In the genomic region with DNA sequence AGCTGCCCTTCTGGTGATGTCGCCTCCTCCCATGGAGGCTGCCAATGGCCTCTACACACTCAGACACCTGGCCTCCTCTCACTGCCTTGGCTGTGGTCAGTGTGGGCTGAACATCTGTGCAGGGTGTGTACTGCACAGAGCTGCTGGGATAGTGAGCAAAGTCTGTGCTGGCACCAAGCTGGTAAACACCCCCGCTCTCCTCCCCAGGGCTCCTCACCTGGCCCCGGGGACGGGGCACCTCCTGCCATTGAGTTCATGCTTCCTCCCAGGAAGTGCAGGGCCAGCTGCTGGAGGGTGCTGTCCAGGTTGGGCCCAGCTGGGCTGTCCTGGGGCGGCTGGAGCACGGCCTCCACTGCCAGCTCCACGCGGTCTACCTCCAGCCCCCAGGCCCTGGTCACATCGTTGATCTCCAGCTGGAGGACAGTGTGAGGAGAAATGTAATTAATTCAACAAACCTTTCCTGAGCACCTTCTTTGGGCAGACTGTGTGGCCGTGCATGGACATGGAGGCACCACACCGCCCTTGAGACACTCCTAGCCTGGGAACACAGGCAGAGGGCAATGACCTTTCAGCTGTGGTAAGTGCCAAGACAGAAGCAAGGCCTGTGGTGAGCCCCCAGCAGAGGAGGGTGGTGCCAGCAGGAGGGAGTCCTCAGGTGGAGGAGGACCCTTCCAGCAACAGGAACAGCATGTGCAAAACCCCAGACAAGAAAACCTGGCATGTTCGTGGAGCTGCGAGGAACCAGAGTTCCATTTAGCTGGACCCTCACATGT, we compare ENCODE assay signal across 10 cellular contexts. TPM values are rescaled to one million over a fixed set of nuclear protein-coding genes. Genes with fewer than 3 reads are reported as not detected.
DNase-seq lines count a peak whose midpoint lies in the region; ATAC-seq, FAIRE-seq and TF ChIP-seq lines count a peak whose summit lies in the region.
"Had no signal": no experiment of that assay in that cellular context is flagged by ENCODE, and none has a peak within 500 bp of the region (broad histone marks: within the 10 kb centered on the region; RNA-seq: fewer than 3 reads in every experiment).

No MANE protein-coding gene starts in this region.

- H3K9me3 ChIP-seq in AG04450 (ENCODE audit: control insufficient read depth, insufficient read depth, low read length) (no peaks in the 10 kb centered on the region), IMR-90 (ENCODE audit: control insufficient read depth, insufficient read depth, low read length) (no peaks in the 10 kb centered on the region), HepG2 (ENCODE audit: low read length) (no peaks in the 10 kb centered on the region)

- intact Hi-C loops in IMR-90 (cut with micrococcal nuclease) (no loop called here), HepG2 (cut with micrococcal nuclease; ENCODE audit: unreplicated experiment) (no loop called here)

- H3K18ac ChIP-seq in IMR-90 (ENCODE audit: low read depth, low read length), result no peak overlapping the region

- FAIRE-seq in HepG2 (lab: Jason Lieb, UNC), result no peak

- H2AFZ ChIP-seq in IMR-90 (replicated peaks; ENCODE audit: low read length, poor library complexity) (no peak overlapping the region), HepG2 (ENCODE audit: low read length) (no peak overlapping the region)

- no peak overlapping the region for H3K56ac ChIP-seq in IMR-90 (ENCODE audit: extremely low read depth, insufficient read depth, low read length)

- no peak overlapping the region for H4K8ac ChIP-seq in IMR-90 (ENCODE audit: low read depth in 2 of 2, low read length in 2 of 2)

- H2AK9ac ChIP-seq in IMR-90 (replicated peaks; ENCODE audit: low read depth, low read length, poor library complexity), result peak overlapping the region; percentile 84

- 0 out of 2 replicates have a peak overlapping the region, but pooled peaks have one; percentile 83 for H2BK120ac ChIP-seq in IMR-90 (ENCODE audit: low read depth, low read length)

- H4K91ac ChIP-seq in IMR-90 (ENCODE audit: insufficient read depth, low read depth, low read length), result peak overlapping the region; percentile 11; the same call in 1 of the 2 replicates

- no peak overlapping the region; the same call in 1 of the 2 replicates for H3K4ac ChIP-seq in IMR-90 (ENCODE audit: low read depth, low read length)

- ATAC-seq in IMR-90 (ENCODE audit: low read depth) (no peak), HepG2 (no peak), GM21786 (IDR thresholded peaks at IDR 0.05; ENCODE audit: unreplicated experiment) (no peak), HG03342 (IDR thresholded peaks at IDR 0.05; ENCODE audit: unreplicated experiment) (no peak)

- BruUV-seq in IMR-90 (replicated peaks; lab: Mats Ljungman, UMichigan) (no TSS peak), HepG2 (replicated peaks; lab: Mats Ljungman, UMichigan) (no TSS peak)

- 79% methylated on average over 2 of the region's 13 CpGs; no CpG with 5 or more reads in 1 of the 2 experiments for WGBS in IMR-90 (ENCODE audit: extremely low coverage in 2 of 2, insufficient read length in 1 of 2), 2 experiments
- 76% methylated on average over 5 of the region's 13 CpGs for WGBS in HepG2 (ENCODE audit: low lambda C conversion rate)

- H4K5ac ChIP-seq in IMR-90 (ENCODE audit: low read depth, low read length), result no peak overlapping the region

- peak overlapping the region; percentile 43 for H2AK5ac ChIP-seq in IMR-90 (ENCODE audit: low read depth, low read length)

- H3K4me2 ChIP-seq in IMR-90 (ENCODE audit: low read depth, low read length) (no peak overlapping the region), HepG2 (ENCODE audit: low read depth, low read length) (no peak overlapping the region)

- no peak for TF ChIP-seq POLR2A in IMR-90 (IDR thresholded peaks at IDR 0.05; ENCODE audit: low read depth, low read length)
- no peak for TF ChIP-seq POLR2A in HepG2 (IDR thresholded peaks at IDR 0.05; ENCODE audit: insufficient read depth in 1 of 2, low read depth in 2 of 2, low read length in 2 of 2)

- peak overlapping the region; percentile 23; the same call in 1 of the 3 replicates for H2BK15ac ChIP-seq in IMR-90 (ENCODE audit: low read depth, low read length)

- H3K4me1 ChIP-seq in IMR-90 (ENCODE audit: control insufficient read depth, insufficient read depth, low read length) (peaks cover 52% of the 10 kb centered on the region), HepG2 (ENCODE audit: insufficient read depth, low read length) (no peaks in the 10 kb centered on the region)

- no peak overlapping the region for H3K23ac ChIP-seq in IMR-90 (ENCODE audit: low read depth, low read length)

- in situ Hi-C loops in IMR-90 (cut with MboI; ENCODE audit: low sequenced_read_pairs) (no loop called here), astrocyte of the spinal cord (cut with HindIII; ENCODE audit: low sequenced_read_pairs) (no loop called here), HepG2 (cut with HindIII; ENCODE audit: extremely low pct_ligation_motif_present, low pct_unique_long_range_greater_than_20kb) (no loop called here)

- H3K36me3 ChIP-seq in IMR-90 (ENCODE audit: control insufficient read depth, insufficient read depth, low read length) (no peaks in the 10 kb centered on the region), HepG2 (replicated peaks in 1 of 2; ENCODE audit: control insufficient read depth in 1 of 2, insufficient read depth in 2 of 2, low read length in 2 of 2) (no peaks in the 10 kb centered on the region; a peak in 1 of 5 replicates)
- H3K36me3 ChIP-seq: cardiac muscle cell had no signal

- H3K4me3 ChIP-seq in AG04450 (ENCODE audit: low read depth, low read length), result no peak overlapping the region
- H3K4me3 ChIP-seq in IMR-90 (ENCODE audit: insufficient read depth, low read depth, low read length), result no peak overlapping the region
- H3K4me3 ChIP-seq in astrocyte of the spinal cord (ENCODE audit: low read depth, low read length), result no peak overlapping the region
- H3K4me3 ChIP-seq in HepG2 (replicated peaks in 1 of 3; ENCODE audit: insufficient read depth in 1 of 3, low read depth in 2 of 3, low read length in 3 of 3), result no peak overlapping the region
- H3K4me3 ChIP-seq: cardiac muscle cell had no signal

- H3K27me3 ChIP-seq in AG04450 (ENCODE audit: control insufficient read depth, insufficient read depth, low read length), result no peaks in the 10 kb centered on the region
- H3K27me3 ChIP-seq in IMR-90 (ENCODE audit: control insufficient read depth, insufficient read depth, low read length), result no peaks in the 10 kb centered on the region
- no peaks in the 10 kb centered on the region; a peak in 1 of 5 replicates for H3K27me3 ChIP-seq in HepG2 (ENCODE audit: control insufficient read depth in 1 of 2, insufficient read depth in 2 of 2, low read length in 2 of 2)
- H3K27me3 ChIP-seq: cardiac muscle cell had no signal

- H3K9me1 ChIP-seq in IMR-90 (ENCODE audit: insufficient read depth, low read length), result peaks cover 46% of the 10 kb centered on the region

- H3K27ac ChIP-seq in AG04450 (ENCODE audit: low read depth, low read length) (peak overlapping the region; percentile 31), IMR-90 (ENCODE audit: insufficient read depth, low read length) (no peak overlapping the region), HepG2 (ENCODE audit: extremely low read length, insufficient read depth, low read length) (no peak overlapping the region)
- H3K27ac ChIP-seq: cardiac muscle cell had no signal

- dilution Hi-C loops in IMR-90 (cut with HindIII; ENCODE audit: low sequenced_read_pairs, unreplicated experiment), result no loop called here

- H3K14ac ChIP-seq in IMR-90 (replicated peaks; ENCODE audit: low read depth, low read length), result no peak overlapping the region

- H3K79me2 ChIP-seq in HepG2 (ENCODE audit: insufficient read depth, low read length), result no peaks in the 10 kb centered on the region

- H4K20me1 ChIP-seq in IMR-90 (ENCODE audit: insufficient read depth, low read length) (no peaks in the 10 kb centered on the region), HepG2 (ENCODE audit: insufficient read depth, low read length) (no peaks in the 10 kb centered on the region)

- TF ChIP-seq CTCF in AG04450 (IDR thresholded peaks at IDR 0.05; ENCODE audit: low read depth, low read length), result no peak
- no peak for TF ChIP-seq CTCF in IMR-90 (conservative IDR thresholded peaks at IDR 0.05; ENCODE audit: low read depth, low read length)
- TF ChIP-seq CTCF in astrocyte of the spinal cord (IDR thresholded peaks at IDR 0.05; ENCODE audit: low read depth, low read length), result no peak
- TF ChIP-seq CTCF in HepG2 (CRISPR knock-in tag; IDR thresholded peaks at IDR 0.05), result no peak

- H3K9ac ChIP-seq in IMR-90 (ENCODE audit: low read depth, low read length), result no peak overlapping the region
- no peak overlapping the region for H3K9ac ChIP-seq in HepG2 (ENCODE audit: insufficient read depth, low read depth, low read length)

- TF ChIP-seq EP300 in HepG2 (IDR thresholded peaks at IDR 0.05; ENCODE audit: low read depth in 2 of 2, low read length in 2 of 2), result no peak
- no peak for TF ChIP-seq EP300 in HepG2 (CRISPR knock-in tag; IDR thresholded peaks at IDR 0.05; ENCODE audit: borderline replicate concordance)

- CTCF ChIA-PET in AG04450 (lab: Charles Lee) (interaction anchor here (0.9 to 6.5 kb wide), 4 partner anchors 9 to 52 kb away, joined by 3 to 32 read pairs (median 5); a partner anchor contains a TSS), IMR-90 (lab: Yijun Ruan, JAX) (interaction anchor here (0.7 kb wide), 1 partner anchor 9 kb away, joined by 3 read pairs; a partner anchor contains a TSS), HepG2 (lab: Yijun Ruan, JAX; ENCODE audit: low intra/inter-chr PET ratio, low total read pairs) (no interaction called here)

- H3K79me1 ChIP-seq in IMR-90 (ENCODE audit: low read depth in 1 of 2, low read length in 2 of 2), result peaks cover 0 to 31% of the 10 kb centered on the region in 2 experiments; a peak in 2 of 4 replicates

- POLR2A ChIA-PET in AG04450 (lab: Yijun Ruan, JAX), result interaction anchor here (0.6 to 1.2 kb wide), 2 partner anchors 9 to 64 kb away, joined by 3 read pairs; a partner anchor contains a TSS
- POLR2A ChIA-PET in IMR-90 (lab: Charles Lee; ENCODE audit: unreplicated experiment), result no interaction called here
- POLR2A ChIA-PET in HepG2 (lab: Yijun Ruan, JAX), result no interaction called here

- H2BK20ac ChIP-seq in IMR-90 (ENCODE audit: low read depth, low read length), result 0 out of 2 replicates have a peak overlapping the region, but pooled peaks have one; percentile 19

- TF ChIP-seq RAD21 in IMR-90 (IDR thresholded peaks at IDR 0.05; ENCODE audit: low read length), result no peak
- no peak for TF ChIP-seq RAD21 in HepG2 (CRISPR knock-in tag; IDR thresholded peaks at IDR 0.05)

- H2BK5ac ChIP-seq in IMR-90 (ENCODE audit: low read depth, low read length, poor library complexity, severe bottlenecking), result peak overlapping the region; percentile 25

- DNase-seq in AG04450 (ENCODE audit: low read depth, low spot score), result peak; percentile 55
- peak; percentile 83 for DNase-seq in IMR-90
- DNase-seq in astrocyte of the spinal cord (ENCODE audit: low read depth, low spot score), result peak; percentile 75
- peak; percentile 86 for DNase-seq in myocyte (ENCODE audit: low read depth)
- no peak for DNase-seq in HepG2 (ENCODE audit: low spot score)
- DNase-seq in activated CD8-positive, alpha-beta memory T cell treated with anti-CD3 and anti-CD28 coated beads, Interleukin-2, amount 50 U/mL, for 4 hours, result no peak
- DNase-seq: glutamatergic neuron had no signal

RNA-seq across cellular contexts. Expression of a gene that starts 6.8 kb away (rescaled TPM):
- polyA plus RNA-seq in AG04450 (2011; rRNA removed), result 7.3 and 10.0 TPM in 2 replicates
- polyA minus RNA-seq in AG04450 (2011; rRNA and poly(A)+ RNA removed), result 5.0 and 6.3 TPM in 2 replicates
- total RNA-seq in IMR-90 (2012; rRNA removed), result 11.8 and 12.5 TPM in 2 replicates
- 21.2 and 25.0 TPM in 2 replicates for polyA plus RNA-seq in IMR-90 (2012; rRNA removed)
- 15.0 and 22.2 TPM in 2 replicates for polyA plus RNA-seq in IMR-90 (2012; cell fraction: cytosol; rRNA removed)
- 13.0 and 29.7 TPM in 2 replicates for polyA plus RNA-seq in IMR-90 (2012; cell fraction: nucleus; rRNA removed; ENCODE audit: low replicate concordance)
- 32.2 and 35.1 TPM in 2 replicates for total RNA-seq in myocyte
- polyA plus RNA-seq in myocyte (2012), result 52.1 TPM
- 2.7 and 3.7 TPM in 2 replicates for total RNA-seq in HepG2 (2016; rRNA removed; fragmentation: Illumina TruSeq; extraction: Trizol)
- total RNA-seq in HepG2 (2016; cell fraction: cytosol; rRNA removed; fragmentation: Illumina TruSeq; extraction: Trizol; ENCODE audit: low read depth), result 1.0 and 1.5 TPM in 2 replicates
- total RNA-seq in HepG2 (2016; cell fraction: insoluble cytoplasmic fraction; rRNA removed; fragmentation: Illumina TruSeq; extraction: Trizol), result 2.2 and 4.1 TPM in 2 replicates
- total RNA-seq in HepG2 (2016; cell fraction: membrane; rRNA removed; fragmentation: Illumina TruSeq; extraction: Trizol), result 2.5 TPM in 2 replicates
- total RNA-seq in HepG2 (2016; cell fraction: nucleus; rRNA removed; fragmentation: Illumina TruSeq; extraction: Trizol), result 2.7 and 3.7 TPM in 2 replicates
- polyA plus RNA-seq in HepG2 (2011; rRNA removed), result 3.5 TPM in 2 replicates
- 2.4 and 3.4 TPM in 2 replicates for polyA plus RNA-seq in HepG2 (2011; cell fraction: cytosol; rRNA removed)
- 4.3 and 5.5 TPM in 2 replicates for polyA plus RNA-seq in HepG2 (2011; cell fraction: nucleus; rRNA removed)
- 1.7 and 2.1 TPM in 2 replicates for polyA plus RNA-seq in HepG2 (2012)
- polyA plus RNA-seq in HepG2 (2016; cell fraction: cytosol; fragmentation: Illumina TruSeq; extraction: Trizol; ENCODE audit: low read depth), result 0.77 and 1.3 TPM in 2 replicates
- 1.5 and 1.6 TPM in 2 replicates for polyA plus RNA-seq in HepG2 (2016; cell fraction: insoluble cytoplasmic fraction; fragmentation: Illumina TruSeq; extraction: Trizol; ENCODE audit: low read depth)
- polyA plus RNA-seq in HepG2 (2016; cell fraction: membrane; fragmentation: Illumina TruSeq; extraction: Trizol; ENCODE audit: low read depth), result 1.4 and 1.5 TPM in 2 replicates
- 5.6 and 5.8 TPM in 2 replicates for polyA plus RNA-seq in HepG2 (2016; cell fraction: nucleus; fragmentation: Illumina TruSeq; extraction: Trizol; ENCODE audit: insufficient read depth, low read depth)
- polyA minus RNA-seq in HepG2 (2011; rRNA and poly(A)+ RNA removed; ENCODE audit: low replicate concordance), result 4.1 and 6.9 TPM in 2 replicates
- polyA minus RNA-seq in HepG2 (2011; cell fraction: cytosol; rRNA and poly(A)+ RNA removed), result 1.6 and 1.8 TPM in 2 replicates
- 1.9 and 2.9 TPM in 2 replicates for polyA minus RNA-seq in HepG2 (2011; cell fraction: nucleus; rRNA and poly(A)+ RNA removed)

RNA-seq across cellular contexts. Expression of a gene that starts 9.2 kb away (rescaled TPM):
- polyA plus RNA-seq in AG04450 (2011; rRNA removed) (7.6 and 12.5 TPM in 2 replicates), IMR-90 (2012; rRNA removed) (22.6 and 23.1 TPM in 2 replicates), HepG2 (2011; rRNA removed) (2.9 and 3.9 TPM in 2 replicates)
- 22.0 and 22.5 TPM in 2 replicates for polyA minus RNA-seq in AG04450 (2011; rRNA and poly(A)+ RNA removed)
- total RNA-seq in IMR-90 (2012; rRNA removed) (8.8 and 10.3 TPM in 2 replicates), myocyte (33.8 and 43.0 TPM in 2 replicates), HepG2 (2016; rRNA removed; fragmentation: Illumina TruSeq; extraction: Trizol) (2.9 and 3.9 TPM in 2 replicates)
- polyA plus RNA-seq in IMR-90 (2012; cell fraction: cytosol; rRNA removed), result 28.1 and 29.3 TPM in 2 replicates
- polyA plus RNA-seq in IMR-90 (2012; cell fraction: nucleus; rRNA removed; ENCODE audit: low replicate concordance), result 43.2 and 105 TPM in 2 replicates
- polyA plus RNA-seq in myocyte (2012), result 72.6 TPM
- total RNA-seq in HepG2 (2016; cell fraction: cytosol; rRNA removed; fragmentation: Illumina TruSeq; extraction: Trizol; ENCODE audit: low read depth), result 1.4 and 1.8 TPM in 2 replicates
- total RNA-seq in HepG2 (2016; cell fraction: insoluble cytoplasmic fraction; rRNA removed; fragmentation: Illumina TruSeq; extraction: Trizol), result 3.0 and 4.3 TPM in 2 replicates
- 2.4 and 2.6 TPM in 2 replicates for total RNA-seq in HepG2 (2016; cell fraction: membrane; rRNA removed; fragmentation: Illumina TruSeq; extraction: Trizol)
- total RNA-seq in HepG2 (2016; cell fraction: nucleus; rRNA removed; fragmentation: Illumina TruSeq; extraction: Trizol), result 5.4 and 6.2 TPM in 2 replicates
- polyA plus RNA-seq in HepG2 (2011; cell fraction: cytosol; rRNA removed), result 1.5 and 2.7 TPM in 2 replicates
- polyA plus RNA-seq in HepG2 (2011; cell fraction: nucleus; rRNA removed), result 16.7 and 19.0 TPM in 2 replicates
- polyA plus RNA-seq in HepG2 (2012), result 8.7 and 10.3 TPM in 2 replicates
- 1.5 and 1.7 TPM in 2 replicates for polyA plus RNA-seq in HepG2 (2016; cell fraction: cytosol; fragmentation: Illumina TruSeq; extraction: Trizol; ENCODE audit: low read depth)
- 6.6 and 9.3 TPM in 2 replicates for polyA plus RNA-seq in HepG2 (2016; cell fraction: insoluble cytoplasmic fraction; fragmentation: Illumina TruSeq; extraction: Trizol; ENCODE audit: low read depth)
- 3.4 and 4.2 TPM in 2 replicates for polyA plus RNA-seq in HepG2 (2016; cell fraction: membrane; fragmentation: Illumina TruSeq; extraction: Trizol; ENCODE audit: low read depth)
- polyA plus RNA-seq in HepG2 (2016; cell fraction: nucleus; fragmentation: Illumina TruSeq; extraction: Trizol; ENCODE audit: insufficient read depth, low read depth), result 18.1 and 20.7 TPM in 2 replicates
- 11.9 and 16.2 TPM in 2 replicates for polyA minus RNA-seq in HepG2 (2011; rRNA and poly(A)+ RNA removed; ENCODE audit: low replicate concordance)
- polyA minus RNA-seq in HepG2 (2011; cell fraction: cytosol; rRNA and poly(A)+ RNA removed), result 6.8 and 10.8 TPM in 2 replicates
- 8.4 and 9.9 TPM in 2 replicates for polyA minus RNA-seq in HepG2 (2011; cell fraction: nucleus; rRNA and poly(A)+ RNA removed)

RNA-seq across cellular contexts. Expression of a gene that starts 59.0 kb away (rescaled TPM):
- polyA plus RNA-seq in AG04450 (2011; rRNA removed) (114 and 206 TPM in 2 replicates), IMR-90 (2012; rRNA removed) (311 and 332 TPM in 2 replicates), HepG2 (2011; rRNA removed) (0.16 and 1.3 TPM in 2 replicates)
- polyA minus RNA-seq in AG04450 (2011; rRNA and poly(A)+ RNA removed), result 260 and 359 TPM in 2 replicates
- total RNA-seq in IMR-90 (2012; rRNA removed) (146 and 148 TPM in 2 replicates), myocyte (129 and 136 TPM in 2 replicates), HepG2 (2016; rRNA removed; fragmentation: Illumina TruSeq; extraction: Trizol) (0.51 TPM in 1 of 2 replicates, not detected in the other)
- 118 and 403 TPM in 2 replicates for polyA plus RNA-seq in IMR-90 (2012; cell fraction: cytosol; rRNA removed)
- polyA plus RNA-seq in IMR-90 (2012; cell fraction: nucleus; rRNA removed; ENCODE audit: low replicate concordance), result 211 and 331 TPM in 2 replicates
- polyA plus RNA-seq in myocyte (2012), result 758 TPM
- 0.10 TPM in 1 of 2 replicates, not detected in the other for total RNA-seq in HepG2 (2016; cell fraction: cytosol; rRNA removed; fragmentation: Illumina TruSeq; extraction: Trizol; ENCODE audit: low read depth)
- 0.30 and 0.40 TPM in 2 replicates for total RNA-seq in HepG2 (2016; cell fraction: insoluble cytoplasmic fraction; rRNA removed; fragmentation: Illumina TruSeq; extraction: Trizol)
- 0.46 and 0.69 TPM in 2 replicates for total RNA-seq in HepG2 (2016; cell fraction: membrane; rRNA removed; fragmentation: Illumina TruSeq; extraction: Trizol)
- 0.47 TPM in 1 of 2 replicates, not detected in the other for total RNA-seq in HepG2 (2016; cell fraction: nucleus; rRNA removed; fragmentation: Illumina TruSeq; extraction: Trizol)
- 0.58 and 0.69 TPM in 2 replicates for polyA plus RNA-seq in HepG2 (2011; cell fraction: cytosol; rRNA removed)
- 0.35 and 0.80 TPM in 2 replicates for polyA plus RNA-seq in HepG2 (2011; cell fraction: nucleus; rRNA removed)
- not detected in 2 replicates for polyA plus RNA-seq in HepG2 (2012)
- polyA plus RNA-seq in HepG2 (2016; cell fraction: cytosol; fragmentation: Illumina TruSeq; extraction: Trizol; ENCODE audit: low read depth), result 0.31 and 0.33 TPM in 2 replicates
- 0.39 TPM in 1 of 2 replicates, not detected in the other for polyA plus RNA-seq in HepG2 (2016; cell fraction: insoluble cytoplasmic fraction; fragmentation: Illumina TruSeq; extraction: Trizol; ENCODE audit: low read depth)
- 0.41 and 0.76 TPM in 2 replicates for polyA plus RNA-seq in HepG2 (2016; cell fraction: membrane; fragmentation: Illumina TruSeq; extraction: Trizol; ENCODE audit: low read depth)
- 0.92 and 1.1 TPM in 2 replicates for polyA plus RNA-seq in HepG2 (2016; cell fraction: nucleus; fragmentation: Illumina TruSeq; extraction: Trizol; ENCODE audit: insufficient read depth, low read depth)
- 0.30 and 1.4 TPM in 2 replicates for polyA minus RNA-seq in HepG2 (2011; rRNA and poly(A)+ RNA removed; ENCODE audit: low replicate concordance)
- polyA minus RNA-seq in HepG2 (2011; cell fraction: cytosol; rRNA and poly(A)+ RNA removed), result 0.26 TPM in 1 of 2 replicates, not detected in the other
- 0.39 TPM in 1 of 2 replicates, not detected in the other for polyA minus RNA-seq in HepG2 (2011; cell fraction: nucleus; rRNA and poly(A)+ RNA removed)

Comparison
In these comparisons a context has a peak if more than half of its experiments do, and no peak if none do; other contexts are left out.
1. DNase-seq: peak in AG04450 (single experiment), IMR-90 (single experiment), astrocyte of the spinal cord (single experiment) and myocyte (single experiment); none in HepG2 (single experiment) and activated CD8-positive, alpha-beta memory T cell treated with anti-CD3 and anti-CD28 coated beads, Interleukin-2, amount 50 U/mL, for 4 hours (single experiment).
2. RNA of a gene that starts 59.0 kb away (total RNA-seq): 146 to 148 TPM in IMR-90 and 129 to 136 TPM in myocyte; 0.10 to 0.69 TPM in HepG2; every median in the first group is over 10 times any median in the second.